In the genomic region with DNA sequence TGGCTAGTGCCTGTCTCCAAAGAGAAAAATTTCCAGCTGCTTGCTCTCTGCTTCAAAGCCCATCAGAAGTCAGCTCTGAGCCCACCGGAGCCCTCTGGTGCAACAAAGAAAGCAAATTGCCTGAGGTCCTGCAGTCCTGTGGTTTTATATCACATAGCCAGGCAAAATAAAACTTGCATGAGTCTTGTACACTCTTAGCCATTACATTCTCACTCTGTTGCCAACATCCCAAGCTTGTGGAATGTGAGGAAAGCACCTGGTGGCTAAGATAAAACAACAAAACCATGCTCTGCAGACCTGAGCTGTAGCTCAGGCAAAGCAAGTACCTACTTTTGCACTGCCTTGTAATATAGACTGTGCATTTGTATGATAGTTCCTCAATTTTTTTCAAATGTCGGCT, we compare ENCODE assay signal across 22 cellular contexts.
"Had no signal": no experiment of that assay in that cellular context is flagged by ENCODE, and none has a peak within 500 bp of the region (broad histone marks: within the 10 kb centered on the region; RNA-seq: fewer than 3 reads in every experiment).

No MANE protein-coding gene starts in this region.

- H3K9me3 ChIP-seq: body of pancreas had no signal

- ATAC-seq: activated CD8-positive, alpha-beta memory T cell treated with anti-CD3 and anti-CD28 coated beads, Interleukin-2, amount 10 ng/mL, durations not matched to agents 7 days and 5 days; body of pancreas had no signal

- H3K27me3 Mint-ChIP-seq: activated CD4-positive, alpha-beta T cell treated with anti-CD3 and anti-CD28 coated beads, Interleukin-2, amount 10 ng/mL, durations not matched to agents 24 days and 14 days; activated naive CD4-positive, alpha-beta T cell treated with anti-CD3 and anti-CD28 coated beads, Interleukin-2, amount 50 U/mL, for 24 hours; activated T-cell treated with anti-CD3 and anti-CD28 coated beads, Interleukin-2, amount 50 U/mL, for 24 hours had no signal

- H3K36me3 Mint-ChIP-seq: activated CD8-positive, alpha-beta memory T cell treated with anti-CD3 and anti-CD28 coated beads, Interleukin-2, amount 10 ng/mL, durations not matched to agents 7 days and 5 days had no signal

- H3K27ac Mint-ChIP-seq: activated B cell treated with CpG ODN at 0.5 μM for 24 hours; activated CD4-positive, alpha-beta T cell treated with anti-CD3 and anti-CD28 coated beads, Interleukin-2, amount 10 ng/mL, durations not matched to agents 24 days and 14 days; activated CD8-positive, alpha-beta memory T cell treated with anti-CD3 and anti-CD28 coated beads, Interleukin-2, amount 10 ng/mL, durations not matched to agents 7 days and 5 days; activated naive CD4-positive, alpha-beta T cell treated with anti-CD3 and anti-CD28 coated beads, Interleukin-2, amount 50 U/mL, for 24 hours; activated T-cell treated with anti-CD3 and anti-CD28 coated beads, Interleukin-2, amount 50 U/mL, for 24 hours; activated T-helper 1 cell treated with anti-CD3 and anti-CD28 coated beads, Interleukin-12 subunit alpha, Interleukin-12 subunit beta, Interleukin-2, Interleukin-4 antibody, amounts not matched to agents 30 ng/mL and 10 ng/mL and 1 ng/mL, durations not matched to agents 14 hours and 24 hours and 36 hours; T-helper 1 cell treated with Interleukin-12 subunit alpha and Interleukin-12 subunit beta and Interleukin-4 antibody, amounts not matched to agents 30 μg/mL and 1 μg/mL, for 36 hours had no signal

- H3K4me1 Mint-ChIP-seq: activated CD8-positive, alpha-beta memory T cell treated with anti-CD3 and anti-CD28 coated beads, Interleukin-2, amount 10 ng/mL, durations not matched to agents 7 days and 5 days had no signal

- H3K4me3 ChIP-seq: body of pancreas had no signal

- H3K27ac ChIP-seq: body of pancreas had no signal

- DNase-seq: activated B cell treated with CpG ODN at 0.5 μM for 24 hours; activated CD4-positive, alpha-beta T cell treated with anti-CD3 and anti-CD28 coated beads for 1 hour; activated CD4-positive, alpha-beta T cell treated with anti-CD3 and anti-CD28 coated beads, Interleukin-2, amount 10 ng/mL, durations not matched to agents 24 days and 14 days; activated CD4-positive, alpha-beta T cell treated with anti-CD3 and anti-CD28 coated beads, Interleukin-2, amount 50 U/mL, for 48 hours; activated CD8-positive, alpha-beta memory T cell treated with anti-CD3 and anti-CD28 coated beads, Interleukin-2, amount 10 ng/mL, durations not matched to agents 7 days and 5 days; activated effector memory CD4-positive, alpha-beta T cell treated with Interleukin-2 at 50 U/mL for 16 hours; activated naive CD4-positive, alpha-beta T cell; activated T-cell treated with anti-CD3 and anti-CD28 coated beads, Interleukin-2, amount 50 U/mL, for 24 hours; body of pancreas; central memory CD4-positive, alpha-beta T cell; Kasumi-1; KBM-7; MV-4-11; NCI-H1092 treated with DMSO at 0.1 percent for 48 hours; NCI-H1436; NCI-H1694 treated with DMSO at 0.1 percent for 48 hours; NCI-H2029 treated with DMSO at 0.1 percent for 48 hours; NCI-H510A treated with DMSO at 0.1 percent for 48 hours; SHP77 treated with DMSO at 0.1 percent for 48 hours had no signal

- H3K27me3 ChIP-seq: body of pancreas had no signal

- H3K4me3 Mint-ChIP-seq: activated B cell treated with CpG ODN at 0.5 μM for 24 hours; activated CD4-positive, alpha-beta T cell treated with anti-CD3 and anti-CD28 coated beads, Interleukin-2, amount 10 ng/mL, durations not matched to agents 24 days and 14 days; activated CD8-positive, alpha-beta memory T cell treated with anti-CD3 and anti-CD28 coated beads, Interleukin-2, amount 10 ng/mL, durations not matched to agents 7 days and 5 days; activated naive CD4-positive, alpha-beta T cell treated with anti-CD3 and anti-CD28 coated beads, Interleukin-2, amount 50 U/mL, for 24 hours; activated T-cell treated with anti-CD3 and anti-CD28 coated beads, Interleukin-2, amount 50 U/mL, for 24 hours; activated T-helper 1 cell treated with anti-CD3 and anti-CD28 coated beads, Interleukin-12 subunit alpha, Interleukin-12 subunit beta, Interleukin-2, Interleukin-4 antibody, amounts not matched to agents 30 ng/mL and 10 ng/mL and 1 ng/mL, durations not matched to agents 14 hours and 24 hours and 36 hours; T-helper 1 cell treated with Interleukin-12 subunit alpha and Interleukin-12 subunit beta and Interleukin-4 antibody, amounts not matched to agents 30 μg/mL and 1 μg/mL, for 36 hours had no signal

- H3K9me3 Mint-ChIP-seq: activated naive CD4-positive, alpha-beta T cell treated with anti-CD3 and anti-CD28 coated beads, Interleukin-2, amount 50 U/mL, for 24 hours had no signal
